In genomic region chr2:219179601-219180465, GRCh38 we compare ENCODE assay signal across 8 cellular contexts. TPM values are rescaled to one million over a fixed set of nuclear protein-coding genes. Genes with fewer than 3 reads are reported as not detected.
A peak's percentile ranks its signal among the peaks of the same experiment; 100 is the strongest.
DNase-seq lines count a peak whose midpoint lies in the region; ATAC-seq and TF ChIP-seq lines count a peak whose summit lies in the region.

No MANE protein-coding gene starts in this region.

- TF ChIP-seq EP300 in suprapubic skin (IDR thresholded peaks at IDR 0.05), result no peak

- CTCF ChIA-PET in activated naive CD4-positive, alpha-beta T cell treated with anti-CD3 and anti-CD28 coated beads for 36 hours (lab: Charles Lee), result interaction anchor here (0.6 to 1.0 kb wide), 7 partner anchors 10 to 115 kb away, joined by 3 to 4 read pairs (median 3); partner anchors contain the start of genes SLC23A3 and ZFAND2B
- CTCF ChIA-PET in activated CD4-positive, alpha-beta memory T cell treated with anti-CD3 and anti-CD28 coated beads, Interleukin-2, amount 10 ng/mL, durations not matched to agents 7 days and 5 days (lab: Charles Lee), result interaction anchor here (0.8 to 2.8 kb wide), 7 partner anchors 9 to 115 kb away, joined by 3 to 16 read pairs (median 4); partner anchors contain the start of genes DNAJB2 and ZFAND2B

- no peak overlapping the region for H3K4me3 Mint-ChIP-seq in activated naive CD4-positive, alpha-beta T cell treated with anti-CD3 and anti-CD28 coated beads for 36 hours
- peak overlapping the region; percentile 85 for H3K4me3 Mint-ChIP-seq in activated CD4-positive, alpha-beta memory T cell treated with anti-CD3 and anti-CD28 coated beads, Interleukin-2, amount 10 ng/mL, durations not matched to agents 7 days and 5 days
- H3K4me3 Mint-ChIP-seq in glutamatergic neuron (ENCODE audit: unreplicated experiment), result peak overlapping the region; percentile 99

- peak overlapping the region; percentile 85 for H3K4me3 ChIP-seq in suprapubic skin

- TF ChIP-seq POLR2A in suprapubic skin (IDR thresholded peaks at IDR 0.05), result no peak

- H3K27ac Mint-ChIP-seq in activated naive CD4-positive, alpha-beta T cell treated with anti-CD3 and anti-CD28 coated beads, Interleukin-2, amount 50 U/mL, for 72 hours, result peak overlapping the region; percentile 91 to 98
- H3K27ac Mint-ChIP-seq in activated naive CD4-positive, alpha-beta T cell treated with anti-CD3 and anti-CD28 coated beads for 36 hours, result no peak overlapping the region
- peak overlapping the region; percentile 81 for H3K27ac Mint-ChIP-seq in activated CD4-positive, alpha-beta memory T cell treated with anti-CD3 and anti-CD28 coated beads, Interleukin-2, amount 10 ng/mL, durations not matched to agents 7 days and 5 days
- H3K27ac Mint-ChIP-seq in glutamatergic neuron (ENCODE audit: unreplicated experiment), result no peak overlapping the region

- no peak overlapping the region for H3K27ac ChIP-seq in suprapubic skin

- no peaks in the 10 kb centered on the region for H3K9me3 Mint-ChIP-seq in activated naive CD4-positive, alpha-beta T cell treated with anti-CD3 and anti-CD28 coated beads, Interleukin-2, amount 50 U/mL, for 72 hours
- no peaks in the 10 kb centered on the region for H3K9me3 Mint-ChIP-seq in activated naive CD4-positive, alpha-beta T cell treated with anti-CD3 and anti-CD28 coated beads for 36 hours
- no peaks in the 10 kb centered on the region for H3K9me3 Mint-ChIP-seq in activated CD4-positive, alpha-beta memory T cell treated with anti-CD3 and anti-CD28 coated beads, Interleukin-2, amount 10 ng/mL, durations not matched to agents 7 days and 5 days
- peaks cover 34% of the 10 kb centered on the region for H3K9me3 Mint-ChIP-seq in glutamatergic neuron (ENCODE audit: unreplicated experiment)

- no peaks in the 10 kb centered on the region for H3K27me3 Mint-ChIP-seq in activated naive CD4-positive, alpha-beta T cell treated with anti-CD3 and anti-CD28 coated beads for 36 hours (ENCODE audit: low read depth)
- no peaks in the 10 kb centered on the region for H3K27me3 Mint-ChIP-seq in activated CD4-positive, alpha-beta memory T cell treated with anti-CD3 and anti-CD28 coated beads, Interleukin-2, amount 10 ng/mL, durations not matched to agents 7 days and 5 days
- H3K27me3 Mint-ChIP-seq in glutamatergic neuron (ENCODE audit: unreplicated experiment), result peaks cover 26% of the 10 kb centered on the region

- H3K36me3 ChIP-seq in suprapubic skin, result peaks cover 53% of the 10 kb centered on the region

- peaks cover 37 to 40% of the 10 kb centered on the region in 2 donors for H3K36me3 Mint-ChIP-seq in activated naive CD4-positive, alpha-beta T cell treated with anti-CD3 and anti-CD28 coated beads, Interleukin-2, amount 50 U/mL, for 72 hours
- peaks cover 24% of the 10 kb centered on the region for H3K36me3 Mint-ChIP-seq in activated naive CD4-positive, alpha-beta T cell treated with anti-CD3 and anti-CD28 coated beads for 36 hours (ENCODE audit: low read depth)
- H3K36me3 Mint-ChIP-seq in activated CD4-positive, alpha-beta memory T cell treated with anti-CD3 and anti-CD28 coated beads, Interleukin-2, amount 10 ng/mL, durations not matched to agents 7 days and 5 days (ENCODE audit: low read depth), result peaks cover 61% of the 10 kb centered on the region
- H3K36me3 Mint-ChIP-seq in glutamatergic neuron (ENCODE audit: unreplicated experiment), result no peaks in the 10 kb centered on the region

- POLR2A ChIA-PET in activated CD4-positive, alpha-beta memory T cell treated with anti-CD3 and anti-CD28 coated beads, Interleukin-2, amount 10 ng/mL, durations not matched to agents 7 days and 5 days (lab: Charles Lee), result interaction anchor here (0.6 to 12.0 kb wide), 11 partner anchors 12 to 150 kb away, joined by 3 to 160 read pairs (median 4); partner anchors contain the start of genes ANKZF1, ATG9A, GLB1L and STK16

- peak in 1 of 2 donors; percentile 42 for DNase-seq in activated naive CD4-positive, alpha-beta T cell treated with anti-CD3 and anti-CD28 coated beads, Interleukin-2, amount 50 U/mL, for 72 hours (ENCODE audit: low spot score in 2 of 2)
- DNase-seq in activated naive CD4-positive, alpha-beta T cell treated with anti-CD3 and anti-CD28 coated beads for 36 hours, result no peak
- no peak for DNase-seq in activated CD4-positive, alpha-beta memory T cell treated with anti-CD3 and anti-CD28 coated beads, Interleukin-2, amount 10 ng/mL, durations not matched to agents 7 days and 5 days
- DNase-seq in glutamatergic neuron, result no peak
- peak in 1 of 2 donors; percentile 56 for DNase-seq in suprapubic skin (ENCODE audit: low spot score in 2 of 2)
- no peak for DNase-seq in NCI-H1930 (lab: John Stamatoyannopoulos, UW)

- peaks cover 48% of the 10 kb centered on the region for H3K4me1 Mint-ChIP-seq in activated naive CD4-positive, alpha-beta T cell treated with anti-CD3 and anti-CD28 coated beads for 36 hours (ENCODE audit: low read depth)
- peaks cover 70% of the 10 kb centered on the region for H3K4me1 Mint-ChIP-seq in activated CD4-positive, alpha-beta memory T cell treated with anti-CD3 and anti-CD28 coated beads, Interleukin-2, amount 10 ng/mL, durations not matched to agents 7 days and 5 days
- peaks cover 28% of the 10 kb centered on the region for H3K4me1 Mint-ChIP-seq in glutamatergic neuron (ENCODE audit: low read depth, unreplicated experiment)

- no peaks in the 10 kb centered on the region for H3K9me3 ChIP-seq in suprapubic skin

- intact Hi-C loops in activated naive CD4-positive, alpha-beta T cell treated with anti-CD3 and anti-CD28 coated beads for 36 hours (cut with micrococcal nuclease), result loop anchor here (5.0 to 10.0 kb wide), 3 partner anchors 298 to 775 kb away; partner anchors contain the start of genes CHPF, TMEM198 and WNT10A

- no peak for ATAC-seq in activated naive CD4-positive, alpha-beta T cell treated with anti-CD3 and anti-CD28 coated beads, Interleukin-2, amount 50 U/mL, for 72 hours
- no peak for ATAC-seq in HG03342 (IDR thresholded peaks at IDR 0.05; ENCODE audit: unreplicated experiment)
- no peak for ATAC-seq in GM19463 (IDR thresholded peaks at IDR 0.05; ENCODE audit: unreplicated experiment)

- no peak for TF ChIP-seq CTCF in glutamatergic neuron (IDR thresholded peaks at IDR 0.05; ENCODE audit: partially characterized antibody, unreplicated experiment)
- TF ChIP-seq CTCF in suprapubic skin (IDR thresholded peaks at IDR 0.05), result no peak

- 91% methylated on average over 4 of the region's 9 CpGs for WGBS in suprapubic skin

- H3K27me3 ChIP-seq in suprapubic skin, result no peaks in the 10 kb centered on the region

- H3K4me1 ChIP-seq in suprapubic skin, result peaks cover 33% of the 10 kb centered on the region

RNA-seq across cellular contexts. Expression of gene RETREG2, which starts 1.8 kb away (rescaled TPM):
- total RNA-seq in activated naive CD4-positive, alpha-beta T cell treated with anti-CD3 and anti-CD28 coated beads, Interleukin-2, amount 50 U/mL, for 72 hours, result 100 to 1,000 TPM in 1 of 2 donors, 10 to 100 TPM in 1; 93.0 to 120 TPM
- total RNA-seq in activated naive CD4-positive, alpha-beta T cell treated with anti-CD3 and anti-CD28 coated beads for 36 hours, result 10 to 100 TPM; 44.0 to 44.1 TPM
- 100 to 1,000 TPM; 107 to 113 TPM for total RNA-seq in activated CD4-positive, alpha-beta memory T cell treated with anti-CD3 and anti-CD28 coated beads, Interleukin-2, amount 10 ng/mL, durations not matched to agents 7 days and 5 days
- 167 TPM for total RNA-seq in glutamatergic neuron (ENCODE audit: unreplicated experiment)
- 100 to 1,000 TPM in 2 of 4 donors, 10 to 100 TPM in 2; 61.0 to 106 (median 91.9) TPM for total RNA-seq in suprapubic skin

RNA-seq across cellular contexts. Expression of gene CNPPD1, which starts 3.1 kb away (rescaled TPM):
- 10 to 100 TPM; 46.9 to 48.0 TPM for total RNA-seq in activated naive CD4-positive, alpha-beta T cell treated with anti-CD3 and anti-CD28 coated beads, Interleukin-2, amount 50 U/mL, for 72 hours
- total RNA-seq in activated naive CD4-positive, alpha-beta T cell treated with anti-CD3 and anti-CD28 coated beads for 36 hours, result 10 to 100 TPM; 27.0 to 31.4 TPM
- total RNA-seq in activated CD4-positive, alpha-beta memory T cell treated with anti-CD3 and anti-CD28 coated beads, Interleukin-2, amount 10 ng/mL, durations not matched to agents 7 days and 5 days, result 10 to 100 TPM; 68.7 to 72.9 TPM
- total RNA-seq in glutamatergic neuron (ENCODE audit: unreplicated experiment) (61.5 TPM), suprapubic skin (10 to 100 TPM; 44.9 to 70.3 (median 53.0) TPM)

RNA-seq across cellular contexts. Expression of gene SLC23A3, which starts 10.0 kb away (rescaled TPM):
- total RNA-seq in activated naive CD4-positive, alpha-beta T cell treated with anti-CD3 and anti-CD28 coated beads, Interleukin-2, amount 50 U/mL, for 72 hours, result 1 to 10 TPM; 1.5 to 2.8 TPM
- under 1 TPM; 0.84 to 0.95 TPM for total RNA-seq in activated naive CD4-positive, alpha-beta T cell treated with anti-CD3 and anti-CD28 coated beads for 36 hours
- total RNA-seq in activated CD4-positive, alpha-beta memory T cell treated with anti-CD3 and anti-CD28 coated beads, Interleukin-2, amount 10 ng/mL, durations not matched to agents 7 days and 5 days, result 1 to 10 TPM; 2.3 TPM
- total RNA-seq in glutamatergic neuron (ENCODE audit: unreplicated experiment), result 1.1 TPM
- 10 to 100 TPM in 1 of 4 donors, 1 to 10 TPM in 3; 2.4 to 12.6 (median 3.2) TPM for total RNA-seq in suprapubic skin

RNA-seq across cellular contexts. Expression of gene NHEJ1, which starts 19.2 kb away (rescaled TPM):
- 10 to 100 TPM; 20.9 to 25.0 TPM for total RNA-seq in activated naive CD4-positive, alpha-beta T cell treated with anti-CD3 and anti-CD28 coated beads, Interleukin-2, amount 50 U/mL, for 72 hours
- total RNA-seq in activated naive CD4-positive, alpha-beta T cell treated with anti-CD3 and anti-CD28 coated beads for 36 hours, result 10 to 100 TPM; 24.4 to 26.6 TPM
- total RNA-seq in activated CD4-positive, alpha-beta memory T cell treated with anti-CD3 and anti-CD28 coated beads, Interleukin-2, amount 10 ng/mL, durations not matched to agents 7 days and 5 days, result 10 to 100 TPM; 12.0 to 12.2 TPM
- total RNA-seq in glutamatergic neuron (ENCODE audit: unreplicated experiment), result 24.8 TPM
- total RNA-seq in suprapubic skin, result 10 to 100 TPM; 15.7 to 19.2 (median 18.3) TPM

RNA-seq across cellular contexts. Expression of gene ZFAND2B, which starts 26.7 kb away (rescaled TPM):
- 10 to 100 TPM; 25.6 to 66.5 TPM for total RNA-seq in activated naive CD4-positive, alpha-beta T cell treated with anti-CD3 and anti-CD28 coated beads, Interleukin-2, amount 50 U/mL, for 72 hours
- 10 to 100 TPM; 32.6 to 33.6 TPM for total RNA-seq in activated naive CD4-positive, alpha-beta T cell treated with anti-CD3 and anti-CD28 coated beads for 36 hours
- total RNA-seq in activated CD4-positive, alpha-beta memory T cell treated with anti-CD3 and anti-CD28 coated beads, Interleukin-2, amount 10 ng/mL, durations not matched to agents 7 days and 5 days, result 10 to 100 TPM; 51.4 to 56.7 TPM
- 49.5 TPM for total RNA-seq in glutamatergic neuron (ENCODE audit: unreplicated experiment)
- 10 to 100 TPM; 48.1 to 84.7 (median 64.4) TPM for total RNA-seq in suprapubic skin

Comparison
In these comparisons a context has a peak if more than half of its experiments do, and no peak if none do; other contexts are left out.
1. H3K27ac Mint-ChIP-seq: peak in activated naive CD4-positive, alpha-beta T cell treated with anti-CD3 and anti-CD28 coated beads, Interleukin-2, amount 50 U/mL, for 72 hours (2 of 2) and activated CD4-positive, alpha-beta memory T cell treated with anti-CD3 and anti-CD28 coated beads, Interleukin-2, amount 10 ng/mL, durations not matched to agents 7 days and 5 days (single experiment); none in activated naive CD4-positive, alpha-beta T cell treated with anti-CD3 and anti-CD28 coated beads for 36 hours (single experiment) and glutamatergic neuron (single experiment).